In the genomic region with DNA sequence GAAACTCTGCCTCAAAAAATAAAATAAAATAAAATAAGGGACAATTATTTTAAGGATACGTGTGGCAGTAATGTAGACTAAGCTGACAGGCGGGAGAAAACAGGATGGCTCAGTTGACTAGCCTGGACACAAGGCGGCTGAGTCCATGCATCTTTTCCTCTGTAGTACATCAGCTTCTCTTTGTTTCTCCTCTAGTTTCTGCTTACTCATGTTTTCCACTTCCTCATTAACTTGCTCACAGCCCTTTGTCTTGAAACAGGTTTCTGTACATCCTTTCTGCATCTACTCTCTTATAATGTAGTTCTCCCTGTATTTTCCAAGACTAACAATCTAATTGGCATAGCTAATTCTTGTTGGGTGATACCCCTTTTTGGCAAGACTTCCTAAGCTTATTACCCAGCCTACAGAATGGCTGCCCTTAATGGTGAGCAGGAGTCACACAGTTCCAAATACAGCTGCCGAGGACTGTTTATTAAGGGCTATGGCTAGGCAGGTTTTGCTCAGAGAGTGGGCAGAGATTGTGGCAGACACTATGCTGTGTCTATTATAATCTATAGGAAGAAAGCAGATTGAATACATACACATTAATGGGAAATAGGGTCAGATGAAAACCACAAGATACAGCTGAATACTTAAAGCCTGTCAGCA, we compare ENCODE assay signal across 8 cellular contexts. TPM values are rescaled to one million over a fixed set of nuclear protein-coding genes. Genes with fewer than 3 reads are reported as not detected.
DNase-seq lines count a peak whose midpoint lies in the region; ATAC-seq, FAIRE-seq and TF ChIP-seq lines count a peak whose summit lies in the region.

No MANE protein-coding gene starts in this region.

- H3K4me1 Mint-ChIP-seq in effector memory CD8-positive, alpha-beta T cell (ENCODE audit: low read depth in 2 of 2): peaks cover 0 to 2% of the 10 kb centered on the region in 2 donors

- H3K9ac ChIP-seq in HCT116 (ENCODE audit: low read length): no peak overlapping the region
- no peak overlapping the region for H3K9ac ChIP-seq in endothelial cell of umbilical vein (replicated peaks; ENCODE audit: extremely low read depth, insufficient read depth, low read length)

- H3K4me3 Mint-ChIP-seq in effector memory CD8-positive, alpha-beta T cell: no peak overlapping the region

- no peaks in the 10 kb centered on the region for H3K9me1 ChIP-seq in endothelial cell of umbilical vein (replicated peaks; ENCODE audit: control insufficient read depth, extremely low read depth, insufficient read depth, low read length)

- H3K27me3 ChIP-seq in HCT116 (ENCODE audit: insufficient read depth, low read length) (no peaks in the 10 kb centered on the region), endothelial cell of umbilical vein (ENCODE audit: control insufficient read depth in 2 of 2, insufficient read depth in 2 of 2, low read length in 2 of 2) (no peaks in the 10 kb centered on the region)

- FAIRE-seq in endothelial cell of umbilical vein (lab: Jason Lieb, UNC): peak; percentile 64

- H3K27me3 Mint-ChIP-seq in effector memory CD8-positive, alpha-beta T cell: no peaks in the 10 kb centered on the region

- no peak for TF ChIP-seq RAD21 in HCT116 (IDR thresholded peaks at IDR 0.05; ENCODE audit: low read depth)

- POLR2A ChIA-PET in HCT116 (lab: Charles Lee) (no interaction called here), endothelial cell of umbilical vein (lab: Charles Lee) (interaction anchor here (0.5 kb wide), 1 partner anchor 10 kb away, joined by 8 read pairs; no protein-coding TSS in a partner anchor)

- intact Hi-C loops in HCT116 (cut with micrococcal nuclease) (no loop called here), endothelial cell of umbilical vein (cut with micrococcal nuclease) (no loop called here)

- no peaks in the 10 kb centered on the region for H3K9me2 ChIP-seq in HCT116 (ENCODE audit: insufficient read depth)

- H3K4me1 ChIP-seq in HCT116 (ENCODE audit: control insufficient read depth in 1 of 2, insufficient read depth in 2 of 2, low read length in 2 of 2): peaks cover 4 to 12% of the 10 kb centered on the region in 2 experiments; a peak in 3 of 4 replicates
- H3K4me1 ChIP-seq in endothelial cell of umbilical vein (ENCODE audit: control insufficient read depth, extremely low read depth, insufficient read depth, low read length): peaks cover 5% of the 10 kb centered on the region

- RAD21 ChIA-PET in HCT116 (lab: Charles Lee; ENCODE audit: low non-redundant PET in 1 of 2, low total read pairs in 2 of 2, uncharacterized antibody in 2 of 2, unreplicated experiment in 2 of 2): no interaction called here

- no peak; the same call in 1 of the 2 replicates for ATAC-seq in HCT116
- ATAC-seq in effector memory CD8-positive, alpha-beta T cell (replicated peaks): no peak

- H3K4me2 ChIP-seq in HCT116 (ENCODE audit: low read length): no peak overlapping the region
- no peak overlapping the region for H3K4me2 ChIP-seq in endothelial cell of umbilical vein (ENCODE audit: insufficient read depth, low read length)

- TF ChIP-seq POLR2A in HCT116 (IDR thresholded peaks at IDR 0.05; ENCODE audit: borderline replicate concordance, extremely low read depth, insufficient read depth, insufficient read length): no peak
- no peak for TF ChIP-seq POLR2A in endothelial cell of umbilical vein (IDR thresholded peaks at IDR 0.05; ENCODE audit: low read depth, low read length)

- TF ChIP-seq CTCF in HCT116 (IDR thresholded peaks at IDR 0.05 in 2 of 3, conservative IDR thresholded peaks at IDR 0.05 in 1 of 3; ENCODE audit: borderline replicate concordance in 1 of 3, insufficient read depth in 1 of 3, low read depth in 2 of 3, low read length in 2 of 3) (no peak), endothelial cell of umbilical vein (IDR thresholded peaks at IDR 0.05; ENCODE audit: extremely low read depth in 1 of 2, insufficient read depth in 1 of 2, low read depth in 1 of 2, low read length in 2 of 2) (no peak)

- H3K27ac Mint-ChIP-seq in effector memory CD8-positive, alpha-beta T cell: no peak overlapping the region

- DNase-seq in NCI-H1092 treated with DMSO at 0.1 percent for 48 hours (lab: John Stamatoyannopoulos, UW): peak; percentile 16
- DNase-seq in NCI-H1092 (lab: John Stamatoyannopoulos, UW): no peak
- DNase-seq in HCT116 (ENCODE audit: low read depth, low spot score): peak; percentile 26
- DNase-seq in NCI-H146 (lab: John Stamatoyannopoulos, UW): peak; percentile 51
- peak; percentile 82 for DNase-seq in endothelial cell of umbilical vein (ENCODE audit: low read depth, low spot score)
- no peak for DNase-seq in SHP77 (lab: John Stamatoyannopoulos, UW)
- no peak for DNase-seq in NCI-H1417 treated with DMSO at 0.1 percent for 48 hours (lab: John Stamatoyannopoulos, UW)
- DNase-seq in effector memory CD8-positive, alpha-beta T cell: no peak

- BruUV-seq in HCT116 (replicated peaks; lab: Mats Ljungman, UMichigan) (TSS peak; percentile 28), endothelial cell of umbilical vein (replicated peaks; lab: Mats Ljungman, UMichigan) (no TSS peak)

- no peaks in the 10 kb centered on the region for H3K79me2 ChIP-seq in HCT116 (ENCODE audit: insufficient read depth, low read length)
- H3K79me2 ChIP-seq in endothelial cell of umbilical vein (ENCODE audit: control insufficient read depth, insufficient read depth, low read length): no peaks in the 10 kb centered on the region

- H3K36me3 ChIP-seq in HCT116 (ENCODE audit: control insufficient read depth in 1 of 2, insufficient read depth in 2 of 2, low read length in 2 of 2) (no peaks in the 10 kb centered on the region; a peak in 1 of 4 replicates), endothelial cell of umbilical vein (ENCODE audit: control insufficient read depth in 2 of 2, extremely low read depth in 1 of 2, insufficient read depth in 2 of 2, low read length in 2 of 2) (no peaks in the 10 kb centered on the region)

- H3K36me3 Mint-ChIP-seq in effector memory CD8-positive, alpha-beta T cell (ENCODE audit: insufficient read depth): peaks cover 16% of the 10 kb centered on the region

- H2AFZ ChIP-seq in HCT116 (ENCODE audit: low read depth, low read length, poor library complexity, severe bottlenecking): no peak overlapping the region
- peak overlapping the region; percentile 60 for H2AFZ ChIP-seq in endothelial cell of umbilical vein (ENCODE audit: low read depth, low read length)

- CTCF ChIA-PET in HCT116 (lab: Charles Lee): no interaction called here
- CTCF ChIA-PET in endothelial cell of umbilical vein (lab: Charles Lee): interaction anchor here (1.1 kb wide), 1 partner anchor 14 kb away, joined by 3 read pairs; no protein-coding TSS in a partner anchor

- H3K27ac ChIP-seq in HCT116 (ENCODE audit: low read depth, low read length) (no peak overlapping the region), endothelial cell of umbilical vein (ENCODE audit: insufficient read depth, low read depth, low read length) (peak overlapping the region; percentile 25)

- dilution Hi-C loops in endothelial cell of umbilical vein (cut with MboI; ENCODE audit: extremely low pct_ligation_motif_present, low sequenced_read_pairs): no loop called here

- no peak overlapping the region for H3K4me3 ChIP-seq in HCT116 (replicated peaks in 1 of 2; ENCODE audit: low read depth in 1 of 2, low read length in 2 of 2)
- no peak overlapping the region for H3K4me3 ChIP-seq in endothelial cell of umbilical vein (replicated peaks in 1 of 3; ENCODE audit: insufficient read depth in 1 of 3, low read depth in 1 of 3, low read length in 3 of 3)

- H4K20me1 ChIP-seq in HCT116 (ENCODE audit: insufficient read depth): no peaks in the 10 kb centered on the region
- no peaks in the 10 kb centered on the region for H4K20me1 ChIP-seq in endothelial cell of umbilical vein (replicated peaks; ENCODE audit: control insufficient read depth, extremely low read depth, insufficient read depth, low read length)

- H3K9me3 Mint-ChIP-seq in effector memory CD8-positive, alpha-beta T cell: no peaks in the 10 kb centered on the region

- no peaks in the 10 kb centered on the region for H3K9me3 ChIP-seq in HCT116 (ENCODE audit: control insufficient read depth in 1 of 2, insufficient read depth in 1 of 2, low read depth in 1 of 2, low read length in 2 of 2)
- H3K9me3 ChIP-seq in endothelial cell of umbilical vein (replicated peaks; ENCODE audit: control insufficient read depth, insufficient read depth, low read length): no peaks in the 10 kb centered on the region

TF ChIP-seq in HCT116, 20 proteins besides CTCF, POLR2A, EP300 and RAD21 (continues in another document):
- TF ChIP-seq POLR2AphosphoS5 (IDR thresholded peaks at IDR 0.05; ENCODE audit: low read depth, low read length): no peak
- TF ChIP-seq FOSL1 (IDR thresholded peaks at IDR 0.05; ENCODE audit: low read depth): peak; percentile 55
- no peak for TF ChIP-seq EZH2 (IDR thresholded peaks at IDR 0.05)
- no peak for TF ChIP-seq TCF7L2 (IDR thresholded peaks at IDR 0.05; ENCODE audit: borderline replicate concordance, extremely low read depth, insufficient read depth, insufficient read length)
- TF ChIP-seq, protein P1, sequence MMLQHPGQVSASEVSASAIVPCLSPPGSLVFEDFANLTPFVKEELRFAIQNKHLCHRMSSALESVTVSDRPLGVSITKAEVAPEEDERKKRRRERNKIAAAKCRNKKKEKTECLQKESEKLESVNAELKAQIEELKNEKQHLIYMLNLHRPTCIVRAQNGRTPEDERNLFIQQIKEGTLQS (IDR thresholded peaks at IDR 0.05): no peak
- no peak for TF ChIP-seq CBX3 (IDR thresholded peaks at IDR 0.05; ENCODE audit: low read depth)

TF ChIP-seq in endothelial cell of umbilical vein, 7 proteins besides CTCF, POLR2A, EP300 and RAD21:
- TF ChIP-seq, protein P2, sequence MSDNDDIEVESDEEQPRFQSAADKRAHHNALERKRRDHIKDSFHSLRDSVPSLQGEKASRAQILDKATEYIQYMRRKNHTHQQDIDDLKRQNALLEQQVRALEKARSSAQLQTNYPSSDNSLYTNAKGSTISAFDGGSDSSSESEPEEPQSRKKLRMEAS (IDR thresholded peaks at IDR 0.05; ENCODE audit: insufficient read depth, insufficient read length): no peak
- peak; percentile 8 for TF ChIP-seq JUN (IDR thresholded peaks at IDR 0.05; ENCODE audit: borderline replicate concordance, insufficient read depth, insufficient read length, low read depth)
- TF ChIP-seq GATA2 (IDR thresholded peaks at IDR 0.05; ENCODE audit: insufficient read depth, insufficient read length, low read depth, low read length): no peak

RNA-seq across cellular contexts. Expression of a gene that starts 58.7 kb away (rescaled TPM):
- total RNA-seq in HCT116 (2021; ENCODE audit: unreplicated experiment): 59.2 TPM
- 43.8 and 54.0 TPM in 2 replicates for polyA plus RNA-seq in HCT116 (2012)
- 1.7 and 1.9 TPM in 2 replicates for total RNA-seq in endothelial cell of umbilical vein
- polyA plus RNA-seq in endothelial cell of umbilical vein: 3.4 and 4.0 TPM in 2 replicates
- 2.8 and 2.9 TPM in 2 replicates for polyA plus RNA-seq in endothelial cell of umbilical vein (2011; cell fraction: cytosol; rRNA removed)
- 6.2 and 6.7 TPM in 2 replicates for polyA plus RNA-seq in endothelial cell of umbilical vein (2011; cell fraction: nucleus; rRNA removed)
- 3.1 and 5.2 TPM in 2 replicates for polyA plus RNA-seq in endothelial cell of umbilical vein (2012)
- polyA minus RNA-seq in endothelial cell of umbilical vein: 4.5 and 4.8 TPM in 2 replicates
- polyA minus RNA-seq in endothelial cell of umbilical vein (2011; cell fraction: cytosol; rRNA and poly(A)+ RNA removed): 203 TPM
- 9.9 and 13.9 TPM in 2 replicates for polyA minus RNA-seq in endothelial cell of umbilical vein (2011; cell fraction: nucleus; rRNA and poly(A)+ RNA removed)

Comparison
In these comparisons a context has a peak if more than half of its experiments do, and no peak if none do; other contexts are left out.
1. DNase-seq: peak in NCI-H1092 treated with DMSO at 0.1 percent for 48 hours (single experiment), HCT116 (single experiment), NCI-H146 (single experiment) and endothelial cell of umbilical vein (single experiment); none in NCI-H1092 (single experiment), SHP77 (0 of 2), NCI-H1417 treated with DMSO at 0.1 percent for 48 hours (single experiment) and effector memory CD8-positive, alpha-beta T cell (0 of 3).
2. RNA of a gene that starts 58.7 kb away (total RNA-seq): 59.2 TPM in HCT116 (single experiment); 1.7 to 1.9 TPM in endothelial cell of umbilical vein; every median in the first group is over 10 times any median in the second.